9 cellular contexts compared by ENCODE assay signal in genomic region chr22:37427711-37428635, GRCh38. TPM values are rescaled to one million over a fixed set of nuclear protein-coding genes. Genes with fewer than 3 reads are reported as not detected.
DNase-seq lines count a peak whose midpoint lies in the region; ATAC-seq and TF ChIP-seq lines count a peak whose summit lies in the region.
"Had no signal": no experiment of that assay in that cellular context is flagged by ENCODE, and none has a peak within 500 bp of the region (broad histone marks: within the 10 kb centered on the region; RNA-seq: fewer than 3 reads in every experiment).

No MANE protein-coding gene starts in this region.

- peaks cover 61 to 75% (median 66%) of the 10 kb centered on the region in 11 experiments for H3K27me3 ChIP-seq in BLaER1 treated with 17β-estradiol and CSF1 and Interleukin-3, amounts not matched to agents 10 nM and 100 nM
- H3K27me3 ChIP-seq in Panc1 (ENCODE audit: control insufficient read depth, insufficient read depth, low read length) (no peaks in the 10 kb centered on the region), esophagus muscularis mucosa (peaks cover 0 to 99% (median 37%) of the 10 kb centered on the region in 4 donors), parathyroid adenoma (ENCODE audit: control insufficient read depth, insufficient read depth, low read length) (peaks cover 7% of the 10 kb centered on the region)

- peak overlapping the region in 10 of 11 experiments; percentile 7 to 65 (median 54); a peak in 14 of 22 replicates for H3K9ac ChIP-seq in BLaER1 treated with 17β-estradiol and CSF1 and Interleukin-3, amounts not matched to agents 10 nM and 100 nM
- no peak overlapping the region for H3K9ac ChIP-seq in parathyroid adenoma

- no TSS peak for BruUV-seq in Panc1 (replicated peaks; lab: Mats Ljungman, UMichigan)

- no peak overlapping the region for H2AFZ ChIP-seq in parathyroid adenoma

- WGBS in esophagus muscularis mucosa: 47% methylated on average over 9 of the region's 59 CpGs

- DNase-seq in Panc1 (ENCODE audit: low read depth, low spot score): no peak
- no peak for DNase-seq in esophagus muscularis mucosa (ENCODE audit: extremely low spot score)
- no peak for DNase-seq in OCI-M1 (lab: John Stamatoyannopoulos, UW)
- DNase-seq in cerebellar nuclear complex (lab: John Stamatoyannopoulos, UW): no peak
- DNase-seq in dedifferentiated amniotic fluid mesenchymal stem cell (ENCODE audit: extremely low spot score): no peak
- DNase-seq in retina: no peak
- DNase-seq: NCI-H1436 treated with DMSO at 0.1 percent for 48 hours had no signal

- H3K79me2 ChIP-seq in parathyroid adenoma: no peaks in the 10 kb centered on the region

- TF ChIP-seq EP300 in esophagus muscularis mucosa (IDR thresholded peaks at IDR 0.05): no peak

- H3K36me3 ChIP-seq in BLaER1 treated with 17β-estradiol and CSF1 and Interleukin-3, amounts not matched to agents 10 nM and 100 nM: no peaks in the 10 kb centered on the region
- no peaks in the 10 kb centered on the region for H3K36me3 ChIP-seq in Panc1 (ENCODE audit: control insufficient read depth, insufficient read depth, low read length)
- H3K36me3 ChIP-seq in esophagus muscularis mucosa: no peaks in the 10 kb centered on the region
- H3K36me3 ChIP-seq in parathyroid adenoma (ENCODE audit: control insufficient read depth, insufficient read depth, low read length): no peaks in the 10 kb centered on the region

- H4K20me1 ChIP-seq in BLaER1 treated with 17β-estradiol and CSF1 and Interleukin-3, amounts not matched to agents 10 nM and 100 nM: peaks cover 0 to 64% (median 29%) of the 10 kb centered on the region in 11 experiments; a peak in 13 of 22 replicates

- CTCF ChIA-PET in Panc1 (lab: Charles Lee): interaction anchor here (0.9 to 1.9 kb wide), 2 partner anchors 13 to 111 kb away, joined by 5 to 10 read pairs; no protein-coding TSS in a partner anchor

- peaks cover 11 to 60% (median 51%) of the 10 kb centered on the region in 10 experiments; a peak in 19 of 20 replicates for H3K4me1 ChIP-seq in BLaER1 treated with 17β-estradiol and CSF1 and Interleukin-3, amounts not matched to agents 10 nM and 100 nM
- peaks cover 8% of the 10 kb centered on the region for H3K4me1 ChIP-seq in Panc1 (ENCODE audit: control insufficient read depth, insufficient read depth, low read length)
- peaks cover 9 to 24% (median 21%) of the 10 kb centered on the region in 4 donors for H3K4me1 ChIP-seq in esophagus muscularis mucosa
- no peaks in the 10 kb centered on the region for H3K4me1 ChIP-seq in parathyroid adenoma

- ATAC-seq in Panc1: no peak

- no peak for TF ChIP-seq POLR2A in esophagus muscularis mucosa (IDR thresholded peaks at IDR 0.05; ENCODE audit: low read depth)

- intact Hi-C loops in Panc1 (cut with micrococcal nuclease; ENCODE audit: unreplicated experiment): loop anchor here (5.0 kb wide), 1 partner anchor 111 kb away; no protein-coding TSS in a partner anchor
- intact Hi-C loops in esophagus muscularis mucosa (cut with DNase I): no loop called here

- POLR2A ChIA-PET in Panc1 (lab: Charles Lee): no interaction called here

- H3K4me3 ChIP-seq in BLaER1 treated with 17β-estradiol and CSF1 and Interleukin-3, amounts not matched to agents 10 nM and 100 nM: peak overlapping the region; percentile 49 to 71 (median 59)
- H3K4me3 ChIP-seq in Panc1 (ENCODE audit: low read depth in 2 of 2, low read length in 2 of 2): peak overlapping the region; percentile 54
- H3K4me3 ChIP-seq in esophagus muscularis mucosa: peak overlapping the region; percentile 50 to 57 (median 52)
- no peak overlapping the region for H3K4me3 ChIP-seq in parathyroid adenoma (ENCODE audit: low read depth, low read length)

- in situ Hi-C loops in Panc1 (cut with HindIII; ENCODE audit: low pct_unique_long_range_greater_than_20kb, low sequenced_read_pairs): no loop called here

- no peak for TF ChIP-seq CTCF in Panc1 (IDR thresholded peaks at IDR 0.05)
- no peak for TF ChIP-seq CTCF in esophagus muscularis mucosa (IDR thresholded peaks at IDR 0.05)
- TF ChIP-seq CTCF in parathyroid adenoma (IDR thresholded peaks at IDR 0.05): no peak

- peak overlapping the region; percentile 85 to 99 (median 92) for H3K4me2 ChIP-seq in BLaER1 treated with 17β-estradiol and CSF1 and Interleukin-3, amounts not matched to agents 10 nM and 100 nM
- H3K4me2 ChIP-seq in parathyroid adenoma (ENCODE audit: low read length): peak overlapping the region; percentile 61

- peaks cover 5 to 10% (median 8%) of the 10 kb centered on the region in 11 experiments; a peak in 20 of 22 replicates for H3K9me3 ChIP-seq in BLaER1 treated with 17β-estradiol and CSF1 and Interleukin-3, amounts not matched to agents 10 nM and 100 nM (replicated peaks in 1 of 11)
- H3K9me3 ChIP-seq in Panc1 (ENCODE audit: control insufficient read depth, insufficient read depth, low read depth, low read length) (no peaks in the 10 kb centered on the region; the same call in 1 of the 2 replicates), esophagus muscularis mucosa (peaks cover 0 to 7% (median 3%) of the 10 kb centered on the region in 4 donors), parathyroid adenoma (ENCODE audit: control insufficient read depth, low read length) (no peaks in the 10 kb centered on the region)

- H3K27ac ChIP-seq in BLaER1 treated with 17β-estradiol and CSF1 and Interleukin-3, amounts not matched to agents 10 nM and 100 nM: no peak overlapping the region
- H3K27ac ChIP-seq in Panc1 (ENCODE audit: low read length) (no peak overlapping the region), esophagus muscularis mucosa (replicated peaks in 1 of 4) (no peak overlapping the region), parathyroid adenoma (no peak overlapping the region)

RNA-seq across cellular contexts. Expression of gene ELFN2, which starts 0.7 kb away (rescaled TPM):
- 2.9 TPM for total RNA-seq in Panc1 (2021; ENCODE audit: unreplicated experiment)
- polyA plus RNA-seq in Panc1 (2012; ENCODE audit: insufficient read length): 3.9 TPM
- total RNA-seq in esophagus muscularis mucosa: under 1 TPM in 2 of 4 donors, not detected in 2; 0.17 TPM

RNA-seq across cellular contexts. Expression of gene MFNG, which starts 58.2 kb away (rescaled TPM):
- total RNA-seq in Panc1 (2021; ENCODE audit: unreplicated experiment) (7.1 TPM), esophagus muscularis mucosa (10 to 100 TPM in 3 of 4 donors, 1 to 10 TPM in 1; 7.5 to 23.1 (median 18.5) TPM)
- polyA plus RNA-seq in Panc1 (2012; ENCODE audit: insufficient read length): 7.5 TPM
